In genomic region chr15:100279849-100280248, GRCh38 we compare ENCODE assay signal across 19 cellular contexts.
DNase-seq lines count a peak whose midpoint lies in the region; ATAC-seq and TF ChIP-seq lines count a peak whose summit lies in the region.
"Had no signal": no experiment of that assay in that cellular context is flagged by ENCODE, and none has a peak within 500 bp of the region (broad histone marks: within the 10 kb centered on the region; RNA-seq: fewer than 3 reads in every experiment).

No MANE protein-coding gene starts in this region.

- H3K4me1 Mint-ChIP-seq in activated naive CD4-positive, alpha-beta T cell treated with anti-CD3 and anti-CD28 coated beads, Interleukin-2, amount 50 U/mL, for 24 hours: no peaks in the 10 kb centered on the region
- H3K4me1 Mint-ChIP-seq in activated naive CD4-positive, alpha-beta T cell treated with anti-CD3 and anti-CD28 coated beads, Interleukin-2, amount 10 ng/mL, durations not matched to agents 7 days and 5 days: no peaks in the 10 kb centered on the region
- H3K4me1 Mint-ChIP-seq: B cell had no signal

- H3K27ac ChIP-seq in DND-41 (ENCODE audit: low read length): peak overlapping the region; percentile 45; the same call in 1 of the 2 replicates
- no peak overlapping the region for H3K27ac ChIP-seq in body of pancreas
- peak overlapping the region in 1 of 2 donors; percentile 44 for H3K27ac ChIP-seq in ascending aorta
- H3K27ac ChIP-seq: BLaER1 treated with 17β-estradiol and CSF1 and Interleukin-3, amounts not matched to agents 10 nM and 100 nM; HL-60 had no signal

- TF ChIP-seq POLR2A in body of pancreas (IDR thresholded peaks at IDR 0.05): no peak

- H3K9ac ChIP-seq in DND-41 (ENCODE audit: low read depth, low read length): no peak overlapping the region
- H3K9ac ChIP-seq: BLaER1 treated with 17β-estradiol and CSF1 and Interleukin-3, amounts not matched to agents 10 nM and 100 nM had no signal

- peaks cover 85% of the 10 kb centered on the region for H3K79me2 ChIP-seq in DND-41 (ENCODE audit: insufficient read depth, low read length)

- no peaks in the 10 kb centered on the region for H3K27me3 Mint-ChIP-seq in activated naive CD4-positive, alpha-beta T cell treated with anti-CD3 and anti-CD28 coated beads, Interleukin-2, amount 50 U/mL, for 24 hours
- H3K27me3 Mint-ChIP-seq in activated naive CD4-positive, alpha-beta T cell treated with anti-CD3 and anti-CD28 coated beads, Interleukin-2, amount 10 ng/mL, durations not matched to agents 7 days and 5 days: no peaks in the 10 kb centered on the region

- no peaks in the 10 kb centered on the region for H3K27me3 ChIP-seq in DND-41 (ENCODE audit: insufficient read depth, low read length, poor library complexity)
- no peaks in the 10 kb centered on the region for H3K27me3 ChIP-seq in body of pancreas
- H3K27me3 ChIP-seq in ascending aorta: no peaks in the 10 kb centered on the region
- H3K27me3 ChIP-seq: BLaER1 treated with 17β-estradiol and CSF1 and Interleukin-3, amounts not matched to agents 10 nM and 100 nM had no signal

- H3K4me2 ChIP-seq in DND-41 (ENCODE audit: insufficient read depth, low read length): no peak overlapping the region
- H3K4me2 ChIP-seq: BLaER1 treated with 17β-estradiol and CSF1 and Interleukin-3, amounts not matched to agents 10 nM and 100 nM had no signal

- ATAC-seq in DND-41 (ENCODE audit: insufficient read depth, low read depth): no peak
- ATAC-seq in HG02970 (IDR thresholded peaks at IDR 0.05; ENCODE audit: low FRiP score, unreplicated experiment): no peak
- no peak for ATAC-seq in body of pancreas
- ATAC-seq: CD8-positive, alpha-beta T cell; GM12878 had no signal

- H4K20me1 ChIP-seq in DND-41 (ENCODE audit: insufficient read depth, low read length): peaks cover 11% of the 10 kb centered on the region; the same call in 1 of the 2 replicates
- H4K20me1 ChIP-seq: BLaER1 treated with 17β-estradiol and CSF1 and Interleukin-3, amounts not matched to agents 10 nM and 100 nM had no signal

- no peak overlapping the region for H3K4me3 Mint-ChIP-seq in activated naive CD4-positive, alpha-beta T cell treated with anti-CD3 and anti-CD28 coated beads, Interleukin-2, amount 50 U/mL, for 24 hours
- H3K4me3 Mint-ChIP-seq in activated naive CD4-positive, alpha-beta T cell treated with anti-CD3 and anti-CD28 coated beads, Interleukin-2, amount 10 ng/mL, durations not matched to agents 7 days and 5 days: no peak overlapping the region
- H3K4me3 Mint-ChIP-seq: B cell; CD8-positive, alpha-beta T cell had no signal

- H3K4me3 ChIP-seq in DND-41 (ENCODE audit: low read depth in 1 of 2, low read length in 2 of 2): no peak overlapping the region
- no peak overlapping the region for H3K4me3 ChIP-seq in body of pancreas
- no peak overlapping the region for H3K4me3 ChIP-seq in ascending aorta
- H3K4me3 ChIP-seq: BLaER1 treated with 17β-estradiol and CSF1 and Interleukin-3, amounts not matched to agents 10 nM and 100 nM; GM12878; HAP-1 had no signal

- DNase-seq in activated naive CD4-positive, alpha-beta T cell treated with anti-CD3 and anti-CD28 coated beads, Interleukin-2, amount 10 ng/mL, durations not matched to agents 7 days and 5 days: no peak
- DNase-seq in DND-41: no peak
- peak; percentile 0 for DNase-seq in cerebellar cortex (ENCODE audit: low spot score)
- DNase-seq in iPS-NIHi7 (ENCODE audit: extremely low spot score): peak; percentile 7
- no peak for DNase-seq in body of pancreas
- DNase-seq in ascending aorta (ENCODE audit: low spot score in 2 of 2): no peak
- DNase-seq: 8988T; Calu3; CD8-positive, alpha-beta T cell; DMS79 treated with DMSO at 0.1 percent for 48 hours; EL; IMR-90 had no signal

- 23 to 86% methylated on average over 2 of the region's 2 CpGs for WGBS in body of pancreas, 2 donors

- H2AFZ ChIP-seq in DND-41 (ENCODE audit: low read depth, low read length): no peak overlapping the region

- H3K9me3 Mint-ChIP-seq in activated naive CD4-positive, alpha-beta T cell treated with anti-CD3 and anti-CD28 coated beads, Interleukin-2, amount 50 U/mL, for 24 hours: peaks cover 4% of the 10 kb centered on the region
- H3K9me3 Mint-ChIP-seq in activated naive CD4-positive, alpha-beta T cell treated with anti-CD3 and anti-CD28 coated beads, Interleukin-2, amount 10 ng/mL, durations not matched to agents 7 days and 5 days: peaks cover 2% of the 10 kb centered on the region
- H3K9me3 Mint-ChIP-seq: CD8-positive, alpha-beta T cell had no signal

- H3K36me3 Mint-ChIP-seq in activated naive CD4-positive, alpha-beta T cell treated with anti-CD3 and anti-CD28 coated beads, Interleukin-2, amount 50 U/mL, for 24 hours: peaks cover 16% of the 10 kb centered on the region
- no peaks in the 10 kb centered on the region for H3K36me3 Mint-ChIP-seq in activated naive CD4-positive, alpha-beta T cell treated with anti-CD3 and anti-CD28 coated beads, Interleukin-2, amount 10 ng/mL, durations not matched to agents 7 days and 5 days

- intact Hi-C loops in body of pancreas (cut with DNase I) (no loop called here), ascending aorta (cut with DNase I) (no loop called here)

- H3K4me1 ChIP-seq in DND-41 (ENCODE audit: insufficient read depth, low read length) (no peaks in the 10 kb centered on the region), body of pancreas (peaks cover 14% of the 10 kb centered on the region), ascending aorta (peaks cover 4 to 5% of the 10 kb centered on the region in 2 donors)
- H3K4me1 ChIP-seq: BLaER1 treated with 17β-estradiol and CSF1 and Interleukin-3, amounts not matched to agents 10 nM and 100 nM; HAP-1 had no signal

- peaks cover 4% of the 10 kb centered on the region for H3K9me3 ChIP-seq in DND-41 (ENCODE audit: insufficient read depth, low read length, severe bottlenecking)
- no peaks in the 10 kb centered on the region for H3K9me3 ChIP-seq in body of pancreas
- H3K9me3 ChIP-seq in ascending aorta: no peaks in the 10 kb centered on the region
- H3K9me3 ChIP-seq: HAP-1 had no signal

- peak overlapping the region; percentile 20 for H3K27ac Mint-ChIP-seq in activated naive CD4-positive, alpha-beta T cell treated with anti-CD3 and anti-CD28 coated beads, Interleukin-2, amount 50 U/mL, for 24 hours
- no peak overlapping the region for H3K27ac Mint-ChIP-seq in activated naive CD4-positive, alpha-beta T cell treated with anti-CD3 and anti-CD28 coated beads, Interleukin-2, amount 10 ng/mL, durations not matched to agents 7 days and 5 days
- H3K27ac Mint-ChIP-seq: B cell; CD8-positive, alpha-beta T cell had no signal

- CTCF ChIA-PET in activated naive CD4-positive, alpha-beta T cell treated with anti-CD3 and anti-CD28 coated beads, Interleukin-2, amount 10 ng/mL, durations not matched to agents 7 days and 5 days (lab: Charles Lee): no interaction called here

- TF ChIP-seq CTCF in DND-41 (IDR thresholded peaks at IDR 0.05; ENCODE audit: borderline replicate concordance, extremely low read depth, low read length, poor library complexity, severe bottlenecking) (no peak), body of pancreas (IDR thresholded peaks at IDR 0.05) (no peak), ascending aorta (IDR thresholded peaks at IDR 0.05) (no peak)

- H3K36me3 ChIP-seq in DND-41 (ENCODE audit: insufficient read depth, low read length): peaks cover 90% of the 10 kb centered on the region
- H3K36me3 ChIP-seq in body of pancreas (replicated peaks in 1 of 2; ENCODE audit: insufficient read depth in 1 of 2, low read depth in 2 of 2): no peaks in the 10 kb centered on the region
- H3K36me3 ChIP-seq in ascending aorta: no peaks in the 10 kb centered on the region
- H3K36me3 ChIP-seq: BLaER1 treated with 17β-estradiol and CSF1 and Interleukin-3, amounts not matched to agents 10 nM and 100 nM; HAP-1 had no signal

Comparison
In these comparisons a context has a peak if more than half of its experiments do, and no peak if none do; other contexts are left out.
1. DNase-seq: peak in cerebellar cortex (single experiment) and iPS-NIHi7 (single experiment); none in activated naive CD4-positive, alpha-beta T cell treated with anti-CD3 and anti-CD28 coated beads, Interleukin-2, amount 10 ng/mL, durations not matched to agents 7 days and 5 days (single experiment), DND-41 (single experiment), body of pancreas (0 of 4) and ascending aorta (0 of 2).